25 cellular contexts compared by ENCODE assay signal in the genomic region with DNA sequence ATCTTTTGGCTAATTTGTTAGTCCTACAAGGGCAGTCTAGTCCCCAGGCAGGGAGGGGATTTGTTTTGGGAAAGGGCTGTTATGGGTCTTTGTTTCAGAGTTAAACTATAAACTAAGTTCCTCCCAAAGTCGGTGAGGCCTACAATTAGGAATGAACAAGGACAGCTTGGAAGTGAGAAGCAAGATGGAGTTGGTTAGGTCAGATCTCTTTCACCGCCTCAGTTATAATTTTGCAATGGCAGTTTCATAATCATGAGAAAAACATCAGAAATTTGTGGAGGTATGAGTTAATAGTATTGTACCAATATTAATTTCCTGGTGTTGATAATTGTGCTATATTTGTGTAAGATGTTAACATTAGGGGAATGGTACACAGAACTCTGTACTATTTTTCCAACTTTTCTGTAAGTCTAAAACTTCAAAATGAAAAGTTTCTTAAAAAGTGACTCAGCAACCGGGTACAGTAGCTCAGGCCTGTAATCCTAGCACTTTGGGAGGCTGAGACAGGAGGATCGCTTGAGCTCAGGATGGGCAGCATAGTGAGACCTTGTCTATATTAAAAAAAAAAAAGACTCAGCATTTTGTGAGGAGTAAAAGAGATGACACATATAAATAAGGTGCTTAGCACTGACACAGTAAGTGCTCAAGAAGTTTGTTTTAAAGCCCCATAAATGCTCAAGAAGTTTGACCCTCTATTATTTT. TPM values are rescaled to one million over a fixed set of nuclear protein-coding genes. Genes with fewer than 3 reads are reported as not detected.
"Had no signal": no experiment of that assay in that cellular context is flagged by ENCODE, and none has a peak within 500 bp of the region (broad histone marks: within the 10 kb centered on the region; RNA-seq: fewer than 3 reads in every experiment).

No MANE protein-coding gene starts in this region.

- ATAC-seq: activated T-cell treated with anti-CD3 and anti-CD28 coated beads, Interleukin-2, amount 50 U/mL, for 4 hours; gastrocnemius medialis; left cardiac atrium; T-cell had no signal

- H3K4me1 ChIP-seq: adrenal gland, ascending aorta, colonic mucosa, spleen had no signal

- H3K9me3 ChIP-seq: adrenal gland, ascending aorta, colonic mucosa, esophagus squamous epithelium, gastrocnemius medialis, sigmoid colon, spleen, thoracic aorta had no signal

- DNase-seq: activated CD4-positive, alpha-beta T cell treated with anti-CD3 and anti-CD28 coated beads for 1 hour; activated CD4-positive, alpha-beta T cell treated with anti-CD3 and anti-CD28 coated beads, Interleukin-2, amount 50 U/mL, for 1 hour; activated CD8-positive, alpha-beta memory T cell treated with anti-CD3 and anti-CD28 coated beads, Interleukin-2, amount 50 U/mL, for 48 hours; activated naive CD4-positive, alpha-beta T cell; activated T-cell treated with anti-CD3 and anti-CD28 coated beads, Interleukin-2, amount 50 U/mL, for 4 hours; adrenal gland; colonic mucosa; esophagus squamous epithelium; gastrocnemius medialis; hippocampal formation; left cardiac atrium; posterior cingulate gyrus; sigmoid colon; spleen; stimulated activated CD4-positive, alpha-beta T cell treated with anti-CD3 and anti-CD28 coated beads, Interleukin-4, amount 100 ng/mL, for 1 hour; stimulated activated naive CD4-positive, alpha-beta T cell; T-cell; WERI-Rb-1 had no signal

- H3K4me3 Mint-ChIP-seq: activated naive CD8-positive, alpha-beta T cell; activated T-cell treated with anti-CD3 and anti-CD28 coated beads, Interleukin-2, amount 50 U/mL, for 4 hours; memory B cell; T-cell; type B pancreatic cell had no signal

- H3K4me1 Mint-ChIP-seq: memory B cell, T-cell had no signal

- H3K9me3 Mint-ChIP-seq: activated T-cell treated with anti-CD3 and anti-CD28 coated beads, Interleukin-2, amount 50 U/mL, for 4 hours; activated T-helper 2 cell treated with anti-CD3 and anti-CD28 coated beads, Interferon-gamma antibody, Interleukin-2, Interleukin-4, amounts not matched to agents 10 μg/mL and 5 μg/mL and 100 μg/mL, durations not matched to agents 14 hours and 24 hours and 36 hours; memory B cell; T-cell; type B pancreatic cell had no signal

- H3K36me3 ChIP-seq: adrenal gland, ascending aorta, colonic mucosa, esophagus squamous epithelium, gastrocnemius medialis, sigmoid colon, spleen, thoracic aorta, WERI-Rb-1 had no signal

- H3K27me3 ChIP-seq: adrenal gland, ascending aorta, colonic mucosa, esophagus squamous epithelium, gastrocnemius medialis, sigmoid colon, spleen had no signal

- H3K36me3 Mint-ChIP-seq: activated naive CD8-positive, alpha-beta T cell; memory B cell; T-cell; type B pancreatic cell had no signal

- H3K27me3 Mint-ChIP-seq: activated naive CD8-positive, alpha-beta T cell; memory B cell; T-cell; type B pancreatic cell had no signal

- FAIRE-seq: TTC549 had no signal

- H3K27ac Mint-ChIP-seq: activated naive CD8-positive, alpha-beta T cell; activated T-helper 2 cell treated with anti-CD3 and anti-CD28 coated beads, Interferon-gamma antibody, Interleukin-2, Interleukin-4, amounts not matched to agents 10 μg/mL and 5 μg/mL and 100 μg/mL, durations not matched to agents 14 hours and 24 hours and 36 hours; memory B cell; T-cell; type B pancreatic cell had no signal

- H3K4me3 ChIP-seq: adrenal gland, ascending aorta, colonic mucosa, esophagus squamous epithelium, gastrocnemius medialis, sigmoid colon, spleen, thoracic aorta had no signal

- H3K27ac ChIP-seq: adrenal gland, ascending aorta, colonic mucosa, gastrocnemius medialis, sigmoid colon, spleen, thoracic aorta, WERI-Rb-1 had no signal

RNA-seq across cellular contexts. Expression of a gene that starts 40.8 kb away (rescaled TPM):
- total RNA-seq: activated T-helper 2 cell treated with anti-CD3 and anti-CD28 coated beads, Interferon-gamma antibody, Interleukin-2, Interleukin-4, amounts not matched to agents 10 μg/mL and 5 μg/mL and 100 μg/mL, durations not matched to agents 14 hours and 24 hours and 36 hours; ascending aorta had no signal
